23 cellular contexts compared by ENCODE assay signal in the genomic region with DNA sequence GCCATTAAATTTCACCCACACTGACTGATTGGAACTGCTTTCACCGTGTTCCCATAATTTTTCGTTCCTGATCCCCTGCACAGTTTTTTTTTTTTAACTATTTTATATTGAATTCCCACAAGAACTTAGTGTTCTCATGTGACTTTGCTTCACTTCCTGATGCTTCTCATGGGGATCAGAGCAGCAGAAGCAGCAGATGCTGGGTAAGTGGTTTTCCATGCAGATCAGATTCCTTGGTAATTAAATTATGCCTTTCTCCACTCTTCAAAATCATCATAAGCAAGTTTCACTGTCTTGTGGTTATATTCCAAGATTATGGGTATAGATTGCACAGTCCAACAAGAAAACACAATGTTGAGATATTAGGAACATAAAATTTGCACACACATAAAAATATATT.
DNase-seq lines count a peak whose midpoint lies in the region; ATAC-seq and TF ChIP-seq lines count a peak whose summit lies in the region.
"Had no signal": no experiment of that assay in that cellular context is flagged by ENCODE, and none has a peak within 500 bp of the region (broad histone marks: within the 10 kb centered on the region; RNA-seq: fewer than 3 reads in every experiment).

No MANE protein-coding gene starts in this region.

- H3K4me3 ChIP-seq in fibroblast of mammary gland (ENCODE audit: control insufficient read depth, low read depth, low read length) (no peak overlapping the region), skeletal muscle cell (ENCODE audit: low read depth, low read length) (no peak overlapping the region), brain microvascular endothelial cell (ENCODE audit: low read depth, low read length) (no peak overlapping the region)
- H3K4me3 ChIP-seq: HAP-1, right atrium auricular region, SJSA1, suprapubic skin had no signal

- no peaks in the 10 kb centered on the region for H3K27me3 Mint-ChIP-seq in activated naive CD8-positive, alpha-beta T cell treated with anti-CD3 and anti-CD28 coated beads, Interleukin-2, amount 50 U/mL, for 24 hours
- H3K27me3 Mint-ChIP-seq: activated naive CD8-positive, alpha-beta T cell treated with anti-CD3 and anti-CD28 coated beads, Interleukin-2, amount 10 ng/mL, durations not matched to agents 7 days and 5 days; CD4-positive, CD25-positive, alpha-beta regulatory T cell; central memory CD8-positive, alpha-beta T cell had no signal

- in situ Hi-C loops in brain microvascular endothelial cell (cut with HindIII; ENCODE audit: low pct_ligation_motif_present, low sequenced_read_pairs), result no loop called here

- TF ChIP-seq CTCF in fibroblast of mammary gland (conservative IDR thresholded peaks at IDR 0.05; ENCODE audit: control insufficient read depth, insufficient read depth, low read depth, low read length) (no peak), brain microvascular endothelial cell (IDR thresholded peaks at IDR 0.05; ENCODE audit: low read depth, low read length, missing control alignments) (no peak)

- DNase-seq in GM03348 (ENCODE audit: low spot score), result peak; percentile 8
- peak; percentile 50 for DNase-seq in NCI-H524 treated with DMSO at 0.1 percent for 48 hours (lab: John Stamatoyannopoulos, UW)
- DNase-seq in fibroblast of mammary gland (ENCODE audit: low read depth), result peak; percentile 38
- peak; percentile 9 for DNase-seq in skeletal muscle cell (ENCODE audit: low read depth)
- DNase-seq in brain microvascular endothelial cell, result no peak
- DNase-seq in mucosa of gallbladder (ENCODE audit: low spot score), result no peak
- DNase-seq in activated naive CD8-positive, alpha-beta T cell treated with anti-CD3 and anti-CD28 coated beads, Interleukin-2, amount 50 U/mL, for 24 hours, result no peak
- no peak for DNase-seq in COR-L47 (lab: John Stamatoyannopoulos, UW)
- DNase-seq: activated CD4-positive, alpha-beta T cell treated with anti-CD3 and anti-CD28 coated beads for 4 hours; activated CD8-positive, alpha-beta memory T cell treated with anti-CD3 and anti-CD28 coated beads for 24 hours; activated effector memory CD4-positive, alpha-beta T cell treated with Interleukin-2 at 50 U/mL for 16 hours; activated naive CD8-positive, alpha-beta T cell treated with anti-CD3 and anti-CD28 coated beads, Interleukin-2, amount 10 ng/mL, durations not matched to agents 7 days and 5 days; CD4-positive, CD25-positive, alpha-beta regulatory T cell; dermis blood vessel endothelial cell; NCI-H526 treated with DMSO at 0.1 percent for 48 hours; RPMI8226; stimulated activated CD4-positive, alpha-beta T cell treated with anti-CD3 and anti-CD28 coated beads, Interleukin-4, amount 100 ng/mL, for 1 hour had no signal

- H3K27ac Mint-ChIP-seq in activated naive CD8-positive, alpha-beta T cell treated with anti-CD3 and anti-CD28 coated beads, Interleukin-2, amount 50 U/mL, for 24 hours, result no peak overlapping the region
- H3K27ac Mint-ChIP-seq: activated naive CD8-positive, alpha-beta T cell treated with anti-CD3 and anti-CD28 coated beads, Interleukin-2, amount 10 ng/mL, durations not matched to agents 7 days and 5 days; CD4-positive, CD25-positive, alpha-beta regulatory T cell had no signal

- ATAC-seq in activated naive CD8-positive, alpha-beta T cell treated with anti-CD3 and anti-CD28 coated beads, Interleukin-2, amount 50 U/mL, for 24 hours, result no peak

- no peak overlapping the region for H3K27ac ChIP-seq in brain microvascular endothelial cell
- H3K27ac ChIP-seq: parathyroid adenoma, right atrium auricular region, SJSA1, suprapubic skin had no signal

- H3K36me3 Mint-ChIP-seq in activated naive CD8-positive, alpha-beta T cell treated with anti-CD3 and anti-CD28 coated beads, Interleukin-2, amount 50 U/mL, for 24 hours (ENCODE audit: low read depth), result no peaks in the 10 kb centered on the region
- H3K36me3 Mint-ChIP-seq: activated naive CD8-positive, alpha-beta T cell treated with anti-CD3 and anti-CD28 coated beads, Interleukin-2, amount 10 ng/mL, durations not matched to agents 7 days and 5 days; CD4-positive, CD25-positive, alpha-beta regulatory T cell had no signal

- no peaks in the 10 kb centered on the region for H3K4me1 Mint-ChIP-seq in activated naive CD8-positive, alpha-beta T cell treated with anti-CD3 and anti-CD28 coated beads, Interleukin-2, amount 50 U/mL, for 24 hours
- H3K4me1 Mint-ChIP-seq: activated naive CD8-positive, alpha-beta T cell treated with anti-CD3 and anti-CD28 coated beads, Interleukin-2, amount 10 ng/mL, durations not matched to agents 7 days and 5 days; CD4-positive, CD25-positive, alpha-beta regulatory T cell; central memory CD8-positive, alpha-beta T cell had no signal

- no peak overlapping the region for H3K4me3 Mint-ChIP-seq in activated naive CD8-positive, alpha-beta T cell treated with anti-CD3 and anti-CD28 coated beads, Interleukin-2, amount 50 U/mL, for 24 hours
- H3K4me3 Mint-ChIP-seq: activated naive CD8-positive, alpha-beta T cell treated with anti-CD3 and anti-CD28 coated beads, Interleukin-2, amount 10 ng/mL, durations not matched to agents 7 days and 5 days; CD4-positive, CD25-positive, alpha-beta regulatory T cell; central memory CD8-positive, alpha-beta T cell had no signal

- no peaks in the 10 kb centered on the region for H3K9me3 Mint-ChIP-seq in activated naive CD8-positive, alpha-beta T cell treated with anti-CD3 and anti-CD28 coated beads, Interleukin-2, amount 50 U/mL, for 24 hours
- H3K9me3 Mint-ChIP-seq: activated naive CD8-positive, alpha-beta T cell treated with anti-CD3 and anti-CD28 coated beads, Interleukin-2, amount 10 ng/mL, durations not matched to agents 7 days and 5 days; central memory CD8-positive, alpha-beta T cell had no signal

- H3K36me3 ChIP-seq in brain microvascular endothelial cell (replicated peaks), result no peaks in the 10 kb centered on the region
- H3K36me3 ChIP-seq: HAP-1, right atrium auricular region, suprapubic skin had no signal

- no peaks in the 10 kb centered on the region for H3K27me3 ChIP-seq in brain microvascular endothelial cell (replicated peaks)
- H3K27me3 ChIP-seq: right atrium auricular region, SJSA1, suprapubic skin had no signal

Comparison
In these comparisons a context has a peak if more than half of its experiments do, and no peak if none do; other contexts are left out.
1. DNase-seq: peak in GM03348 (single experiment), NCI-H524 treated with DMSO at 0.1 percent for 48 hours (single experiment), fibroblast of mammary gland (single experiment) and skeletal muscle cell (single experiment); none in brain microvascular endothelial cell (single experiment), mucosa of gallbladder (single experiment), activated naive CD8-positive, alpha-beta T cell treated with anti-CD3 and anti-CD28 coated beads, Interleukin-2, amount 50 U/mL, for 24 hours (single experiment) and COR-L47 (single experiment).